In the genomic region with DNA sequence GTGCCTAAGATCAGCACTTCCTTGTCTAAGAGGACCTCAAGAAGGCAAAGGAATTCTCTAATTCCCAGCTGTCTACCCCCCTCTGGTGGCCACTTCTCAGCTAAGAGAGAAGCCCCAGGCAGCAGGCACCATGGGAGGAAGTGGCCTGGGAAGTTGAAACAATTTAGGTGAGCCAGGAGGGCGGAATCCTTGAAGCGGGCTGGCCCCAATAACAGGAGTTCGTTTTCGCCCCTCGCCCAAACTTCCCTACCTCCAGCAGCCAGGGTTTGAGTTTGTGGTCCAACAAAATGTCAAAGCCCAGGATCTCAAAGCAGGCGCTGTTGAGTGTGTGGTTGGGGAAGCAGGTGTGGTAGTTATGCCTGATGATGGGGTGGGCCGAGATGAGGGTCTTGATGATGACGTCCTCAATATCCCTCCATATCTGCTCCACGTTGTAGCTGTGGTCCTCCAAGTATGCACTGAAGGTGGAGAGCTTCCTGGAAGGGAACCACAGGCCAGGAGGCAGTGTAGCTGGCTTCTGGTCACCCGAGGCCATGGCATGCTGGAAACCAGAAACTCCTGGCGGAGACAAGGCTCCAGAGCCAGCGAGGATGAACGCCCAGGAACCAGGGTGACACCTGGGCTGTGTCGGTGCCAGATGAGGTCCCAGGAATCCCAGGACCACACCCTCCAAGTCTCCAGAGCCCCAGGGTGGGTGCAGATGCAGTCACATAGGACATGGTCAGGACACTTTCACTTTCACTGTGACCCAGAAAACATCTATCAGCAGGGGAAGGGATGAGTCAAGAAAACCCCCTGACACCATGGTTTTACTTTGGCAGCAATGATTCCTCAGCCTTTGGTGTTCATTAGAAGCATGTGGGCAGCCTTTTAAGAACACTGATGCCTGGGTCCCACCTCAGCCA, we compare ENCODE assay signal across 8 cellular contexts. TPM values are rescaled to one million over a fixed set of nuclear protein-coding genes. Genes with fewer than 3 reads are reported as not detected.
A peak's percentile ranks its signal among the peaks of the same experiment; 100 is the strongest.
DNase-seq lines count a peak whose midpoint lies in the region; ATAC-seq and TF ChIP-seq lines count a peak whose summit lies in the region.

No MANE protein-coding gene starts in this region.

- POLR2A ChIA-PET in A673 (lab: Charles Lee; ENCODE audit: low non-redundant PET), result no interaction called here

- H3K4me3 ChIP-seq in A673 (ENCODE audit: low read depth, low read length, poor library complexity, severe bottlenecking) (no peak overlapping the region), coronary artery (no peak overlapping the region), left lung (no peak overlapping the region)

- peak; percentile 97 for ATAC-seq in left lung
- ATAC-seq in stimulated activated naive CD8-positive, alpha-beta T cell treated with anti-CD3 and anti-CD28 coated beads, Interleukin-15, Interleukin-2, amounts not matched to agents 100 U/mL and 50 U/mL, for 24 hours, result peak; percentile 88

- BruUV-seq in A673 (replicated peaks; lab: Mats Ljungman, UMichigan), result no TSS peak

- H3K36me3 ChIP-seq in A673 (ENCODE audit: insufficient read depth, low read length, poor library complexity, severe bottlenecking) (no peaks in the 10 kb centered on the region), left lung (no peaks in the 10 kb centered on the region)

- intact Hi-C loops in A673 (cut with micrococcal nuclease; ENCODE audit: unreplicated experiment) (loop anchor here (1.0 kb wide), 2 partner anchors 67 to 113 kb away; no protein-coding TSS in a partner anchor), left lung (cut with DNase I) (loop anchor here in 1 of 2 donors (10.0 kb wide), 1 partner anchor 67 kb away; the partner anchor contains the start of genes HOXB13, PRAC1 and PRAC2)

- CTCF ChIA-PET in A673 (lab: Charles Lee), result interaction anchor here (0.6 to 2.3 kb wide), 13 partner anchors 9 to 155 kb away, joined by 3 to 51 read pairs (median 5); partner anchors contain the start of genes HOXB13, PRAC1 and PRAC2

- H3K4me1 ChIP-seq in A673 (ENCODE audit: insufficient read depth, low read length, poor library complexity, severe bottlenecking) (peaks cover 9% of the 10 kb centered on the region), left lung (no peaks in the 10 kb centered on the region)

- H3K27me3 ChIP-seq in A673 (replicated peaks; ENCODE audit: insufficient read depth, low read depth, low read length, poor library complexity) (no peaks in the 10 kb centered on the region), left lung (peaks cover 0 to 37% of the 10 kb centered on the region in 2 donors)

- H3K27ac ChIP-seq in A673 (ENCODE audit: low read depth, low read length, poor library complexity, severe bottlenecking), result no peak overlapping the region
- H3K27ac ChIP-seq in coronary artery, result no peak overlapping the region
- no peak overlapping the region for H3K27ac ChIP-seq in left lung

- H3K9me3 ChIP-seq in A673 (ENCODE audit: low read depth, low read length, poor library complexity, severe bottlenecking) (no peaks in the 10 kb centered on the region), left lung (no peaks in the 10 kb centered on the region)

- TF ChIP-seq CTCF in A673 (conservative IDR thresholded peaks at IDR 0.05; ENCODE audit: low read depth, low read length), result peak; percentile 95
- peak; percentile 68 for TF ChIP-seq CTCF in coronary artery (IDR thresholded peaks at IDR 0.05)
- peak; percentile 65 to 75 for TF ChIP-seq CTCF in left lung (IDR thresholded peaks at IDR 0.05)

- peak; percentile 94 for DNase-seq in A673 (ENCODE audit: low spot score)
- peak; percentile 90 for DNase-seq in ELR (ENCODE audit: low read depth)
- peak; percentile 68 for DNase-seq in Kasumi-1 (lab: John Stamatoyannopoulos, UW)
- DNase-seq in SKM-1 (lab: John Stamatoyannopoulos, UW; ENCODE audit: unreplicated experiment), result peak; percentile 20
- no peak for DNase-seq in coronary artery (ENCODE audit: low spot score)
- DNase-seq in left lung, result peak in 1 of 2 donors; percentile 72
- DNase-seq in stimulated activated naive CD8-positive, alpha-beta T cell treated with anti-CD3 and anti-CD28 coated beads, Interleukin-15, Interleukin-2, amounts not matched to agents 100 U/mL and 50 U/mL, for 24 hours, result peak; percentile 44
- DNase-seq in activated CD4-positive, CD25-positive, alpha-beta regulatory T cell treated with anti-CD3 and anti-CD28 coated beads, Interleukin-2, amount 50 U/mL, for 72 hours, result no peak

RNA-seq across cellular contexts. Expression of gene TTLL6, which starts 25.6 kb away (rescaled TPM):
- 2.1 and 2.3 TPM in 2 replicates for total RNA-seq in A673 (2021)
- total RNA-seq in left lung, result 1 to 10 TPM in 1 of 2 donors, under 1 TPM in 1; 0.35 to 1.3 TPM

RNA-seq across cellular contexts. Expression of gene CALCOCO2, which starts 39.5 kb away (rescaled TPM):
- 88.4 and 118 TPM in 2 replicates for total RNA-seq in A673 (2021)
- total RNA-seq in left lung, result 100 to 1,000 TPM; 116 to 128 TPM

Comparison
In these comparisons a context has a peak if more than half of its experiments do, and no peak if none do; other contexts are left out.
1. DNase-seq: peak in A673 (single experiment), ELR (single experiment), Kasumi-1 (2 of 2), SKM-1 (single experiment) and stimulated activated naive CD8-positive, alpha-beta T cell treated with anti-CD3 and anti-CD28 coated beads, Interleukin-15, Interleukin-2, amounts not matched to agents 100 U/mL and 50 U/mL, for 24 hours (single experiment); none in coronary artery (single experiment) and activated CD4-positive, CD25-positive, alpha-beta regulatory T cell treated with anti-CD3 and anti-CD28 coated beads, Interleukin-2, amount 50 U/mL, for 72 hours (single experiment).
2. Peak in every context shown above with its lines, with median percentiles within 50 percentile points of each other: CTCF ChIP-seq.